9 cellular contexts compared by ENCODE assay signal in genomic region chr1:230976825-230977747, GRCh38. TPM values are rescaled to one million over a fixed set of nuclear protein-coding genes. Genes with fewer than 3 reads are reported as not detected.
A peak's percentile ranks its signal among the peaks of the same experiment; 100 is the strongest.
DNase-seq lines count a peak whose midpoint lies in the region; ATAC-seq, FAIRE-seq and TF ChIP-seq lines count a peak whose summit lies in the region.
"Had no signal": no experiment of that assay in that cellular context is flagged by ENCODE, and none has a peak within 500 bp of the region (broad histone marks: within the 10 kb centered on the region; RNA-seq: fewer than 3 reads in every experiment).

No MANE protein-coding gene starts in this region.

- H3K4me3 Mint-ChIP-seq in activated T-cell treated with anti-CD3 and anti-CD28 coated beads, Interleukin-2, amount 50 U/mL, for 4 hours = peak overlapping the region; percentile 89

- FAIRE-seq in HTR-8/SVneo (lab: Jason Lieb, UNC) = no peak

- peak overlapping the region in 1 of 2 donors; percentile 69 for H3K27ac ChIP-seq in tibial artery
- H3K27ac ChIP-seq: epithelial cell of prostate had no signal

- H3K27me3 Mint-ChIP-seq in activated T-cell treated with anti-CD3 and anti-CD28 coated beads, Interleukin-2, amount 50 U/mL, for 4 hours (ENCODE audit: low read depth) = no peaks in the 10 kb centered on the region

- DNase-seq in AML-193 (lab: John Stamatoyannopoulos, UW) (peak; percentile 31 to 49), left colon (no peak), tibial artery (no peak), HTR-8/SVneo (ENCODE audit: insufficient read length, low spot score) (no peak)
- DNase-seq in Jurkat, Clone E6-1 (ENCODE audit: low read depth, low spot score) = peak; percentile 67
- peak; percentile 17 for DNase-seq in activated T-cell treated with anti-CD3 and anti-CD28 coated beads, Interleukin-2, amount 50 U/mL, for 4 hours

- H3K4me1 ChIP-seq in tibial artery = peaks cover 5 to 26% (median 15%) of the 10 kb centered on the region in 4 donors

- no peaks in the 10 kb centered on the region for H3K27me3 ChIP-seq in tibial artery

- no peaks in the 10 kb centered on the region for H3K9me3 ChIP-seq in tibial artery

- peaks cover 51% of the 10 kb centered on the region for H3K4me1 Mint-ChIP-seq in activated T-cell treated with anti-CD3 and anti-CD28 coated beads, Interleukin-2, amount 50 U/mL, for 4 hours (ENCODE audit: low read depth)

- H3K9me3 Mint-ChIP-seq in activated T-cell treated with anti-CD3 and anti-CD28 coated beads, Interleukin-2, amount 50 U/mL, for 4 hours = no peaks in the 10 kb centered on the region

- no peak for TF ChIP-seq CTCF in tibial artery (IDR thresholded peaks at IDR 0.05)

- H3K4me3 ChIP-seq in Jurkat, Clone E6-1 (ENCODE audit: low read length) = peak overlapping the region; percentile 71
- H3K4me3 ChIP-seq in tibial artery = peak overlapping the region; percentile 85 to 95

- H3K36me3 Mint-ChIP-seq in activated T-cell treated with anti-CD3 and anti-CD28 coated beads, Interleukin-2, amount 50 U/mL, for 4 hours (ENCODE audit: insufficient read depth) = peaks cover 5% of the 10 kb centered on the region

- intact Hi-C loops in left colon (cut with DNase I, micrococcal nuclease) = no loop called here
- intact Hi-C loops in tibial artery (cut with DNase I; ENCODE audit: low total_unique reads) = loop anchor here (5.0 to 10.0 kb wide), 3 partner anchors 50 to 180 kb away; partner anchors contain the start of gene C1orf198

- peaks cover 0 to 10% (median 0%) of the 10 kb centered on the region in 3 donors for H3K36me3 ChIP-seq in tibial artery

- no peak for ATAC-seq in activated T-cell treated with anti-CD3 and anti-CD28 coated beads, Interleukin-2, amount 50 U/mL, for 4 hours
- ATAC-seq in left colon (peak; percentile 28), GM21381 (IDR thresholded peaks at IDR 0.05; ENCODE audit: unreplicated experiment) (no peak), HG03460 (IDR thresholded peaks at IDR 0.05; ENCODE audit: unreplicated experiment) (no peak)

RNA-seq across cellular contexts. Expression of gene TTC13, which starts 1.6 kb away (rescaled TPM):
- polyA plus RNA-seq in Jurkat, Clone E6-1 (2012; ENCODE audit: insufficient read depth, insufficient read length) = 15.3 TPM
- 10 to 100 TPM; 10.5 to 14.3 (median 13.1) TPM for total RNA-seq in activated T-cell treated with anti-CD3 and anti-CD28 coated beads, Interleukin-2, amount 50 U/mL, for 4 hours
- total RNA-seq in left colon = 10 to 100 TPM; 32.2 to 35.7 TPM

RNA-seq across cellular contexts. Expression of gene ARV1, which starts 1.8 kb away (rescaled TPM):
- polyA plus RNA-seq in Jurkat, Clone E6-1 (2012; ENCODE audit: insufficient read depth, insufficient read length) = 28.4 TPM
- total RNA-seq in activated T-cell treated with anti-CD3 and anti-CD28 coated beads, Interleukin-2, amount 50 U/mL, for 4 hours = 10 to 100 TPM; 15.9 to 19.3 (median 16.5) TPM
- total RNA-seq in left colon = 10 to 100 TPM; 23.4 to 29.7 TPM

Comparison
In these comparisons a context has a peak if more than half of its experiments do, and no peak if none do; other contexts are left out.
1. DNase-seq: peak in AML-193 (2 of 2), Jurkat, Clone E6-1 (single experiment) and activated T-cell treated with anti-CD3 and anti-CD28 coated beads, Interleukin-2, amount 50 U/mL, for 4 hours (single experiment); none in left colon (0 of 2), tibial artery (0 of 2) and HTR-8/SVneo (single experiment).